ENCODE assay signal across 23 cellular contexts in the genomic region with DNA sequence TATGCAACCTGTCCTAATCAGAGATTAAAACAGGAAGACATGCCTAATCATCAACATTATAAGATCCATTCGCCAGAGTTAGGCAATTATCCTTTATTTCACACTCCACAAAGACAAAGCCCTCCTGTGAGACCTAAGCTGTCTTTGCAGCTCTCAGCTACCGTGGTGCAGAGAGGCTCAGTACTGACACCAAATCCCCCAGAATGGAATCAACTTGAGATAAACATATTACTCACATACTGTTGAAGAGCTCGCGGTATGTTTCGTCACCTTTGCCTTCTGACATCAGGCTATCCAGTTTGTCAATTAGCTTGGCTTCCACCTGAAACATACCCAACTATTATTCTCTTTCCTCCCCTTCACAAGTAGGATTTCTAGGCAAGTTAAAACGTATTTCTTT.
DNase-seq lines count a peak whose midpoint lies in the region; ATAC-seq and TF ChIP-seq lines count a peak whose summit lies in the region.
"Had no signal": no experiment of that assay in that cellular context is flagged by ENCODE, and none has a peak within 500 bp of the region (broad histone marks: within the 10 kb centered on the region; RNA-seq: fewer than 3 reads in every experiment).

No MANE protein-coding gene starts in this region.

- H3K36me3 ChIP-seq in GM23338 (ENCODE audit: insufficient read depth): no peaks in the 10 kb centered on the region
- no peaks in the 10 kb centered on the region for H3K36me3 ChIP-seq in testis (ENCODE audit: low read depth, missing control alignments)
- H3K36me3 ChIP-seq: ovary had no signal

- no peak overlapping the region for H3K27ac ChIP-seq in GM23338 (ENCODE audit: low read depth)
- no peak overlapping the region for H3K27ac ChIP-seq in testis
- no peak overlapping the region for H3K27ac ChIP-seq in RWPE1
- H3K27ac ChIP-seq: ovary, skin epidermis, tibial nerve had no signal

- H3K27ac Mint-ChIP-seq in GM23338 (no peak overlapping the region), mesothelial cell of epicardium (peak overlapping the region; percentile 36)
- H3K27ac Mint-ChIP-seq: activated CD8-positive, alpha-beta memory T cell treated with anti-CD3 and anti-CD28 coated beads, Interleukin-2, amount 10 ng/mL, durations not matched to agents 7 days and 5 days; B cell; dendritic cell treated with granulocyte-macrophage colony-stimulating factor and Interleukin-4, amounts not matched to agents 40 ng/mL and 50 ng/mL, for 4 days had no signal

- no peak overlapping the region for H3K4me3 ChIP-seq in GM23338
- no peak overlapping the region for H3K4me3 ChIP-seq in cardiac fibroblast (replicated peaks in 1 of 2; ENCODE audit: low read depth in 2 of 2, low read length in 2 of 2)
- no peak overlapping the region for H3K4me3 ChIP-seq in testis
- H3K4me3 ChIP-seq: ovary, skin epidermis, tibial nerve had no signal

- no peak overlapping the region for H2AFZ ChIP-seq in GM23338

- H3K36me3 Mint-ChIP-seq in GM23338 (ENCODE audit: low read depth) (peaks cover 12% of the 10 kb centered on the region; the same call in 2 of the 3 replicates), mesothelial cell of epicardium (peaks cover 15% of the 10 kb centered on the region)
- H3K36me3 Mint-ChIP-seq: activated CD8-positive, alpha-beta memory T cell treated with anti-CD3 and anti-CD28 coated beads, Interleukin-2, amount 10 ng/mL, durations not matched to agents 7 days and 5 days had no signal

- H3K27me3 Mint-ChIP-seq in GM23338 (ENCODE audit: insufficient read depth, low read depth, poor library complexity) (peaks cover 1% of the 10 kb centered on the region), mesothelial cell of epicardium (ENCODE audit: low read depth) (no peaks in the 10 kb centered on the region)
- H3K27me3 Mint-ChIP-seq: activated CD8-positive, alpha-beta memory T cell treated with anti-CD3 and anti-CD28 coated beads, Interleukin-2, amount 10 ng/mL, durations not matched to agents 7 days and 5 days; dendritic cell treated with granulocyte-macrophage colony-stimulating factor and Interleukin-4, amounts not matched to agents 40 ng/mL and 50 ng/mL, for 4 days had no signal

- intact Hi-C loops in testis (cut with DNase I; ENCODE audit: low total_unique reads): no loop called here
- intact Hi-C loops in posterior cingulate gyrus (cut with DNase I): no loop called here

- ATAC-seq in GM23338: peak; percentile 54; the same call in 2 of the 3 replicates
- ATAC-seq: activated CD4-positive, CD25-positive, alpha-beta regulatory T cell treated with anti-CD3 and anti-CD28 coated beads, Interleukin-2, amount 50 U/mL, for 24 hours; activated CD8-positive, alpha-beta memory T cell treated with anti-CD3 and anti-CD28 coated beads, Interleukin-2, amount 10 ng/mL, durations not matched to agents 7 days and 5 days; HCT116; left colon had no signal

- no peak overlapping the region for H3K4me2 ChIP-seq in GM23338

- DNase-seq in GM23338 (ENCODE audit: low spot score) (peak; percentile 9), NCI-H1436 (lab: John Stamatoyannopoulos, UW) (peak; percentile 63), cardiac fibroblast (ENCODE audit: low read depth in 2 of 2) (peak; percentile 19 to 24), mesothelial cell of epicardium (ENCODE audit: low spot score in 2 of 2, unreplicated experiment in 2 of 2) (no peak), testis (no peak), posterior cingulate gyrus (no peak), A172 (ENCODE audit: low spot score) (no peak), RWPE1 (ENCODE audit: low spot score) (no peak)
- DNase-seq: activated CD8-positive, alpha-beta memory T cell treated with anti-CD3 and anti-CD28 coated beads, Interleukin-2, amount 10 ng/mL, durations not matched to agents 7 days and 5 days; activated effector memory CD4-positive, alpha-beta T cell treated with anti-CD3 and anti-CD28 coated beads, Interleukin-2, amount 50 U/mL, for 16 hours; amniotic stem cell; DMS 273 treated with DMSO at 0.1 percent for 48 hours; Kasumi-1; left colon; ovary; SIG-M5; T-helper 2 cell had no signal

- H3K4me1 Mint-ChIP-seq in GM23338 (peaks cover 34% of the 10 kb centered on the region), mesothelial cell of epicardium (peaks cover 58% of the 10 kb centered on the region)
- H3K4me1 Mint-ChIP-seq: activated CD8-positive, alpha-beta memory T cell treated with anti-CD3 and anti-CD28 coated beads, Interleukin-2, amount 10 ng/mL, durations not matched to agents 7 days and 5 days; B cell had no signal

- no peaks in the 10 kb centered on the region; the same call in 1 of the 2 replicates for H3K9me2 ChIP-seq in GM23338 (ENCODE audit: insufficient read depth)

- CTCF ChIA-PET in RWPE1 (lab: Yijun Ruan, JAX): interaction anchor here (0.6 kb wide), 1 partner anchor 933 kb away, joined by 3 read pairs; no protein-coding TSS in a partner anchor

- no peak for TF ChIP-seq POLR2A in testis (IDR thresholded peaks at IDR 0.05)

- WGBS in testis, 2 donors: 75 to 79% methylated on average over 6 of the region's 6 CpGs

- POLR2A ChIA-PET in RWPE1 (lab: Yijun Ruan, JAX; ENCODE audit: low non-redundant PET): no interaction called here

- no peaks in the 10 kb centered on the region for H3K9me3 ChIP-seq in testis
- H3K9me3 ChIP-seq: ovary, tibial nerve had no signal

- H3K9me3 Mint-ChIP-seq in GM23338: no peaks in the 10 kb centered on the region
- no peaks in the 10 kb centered on the region for H3K9me3 Mint-ChIP-seq in mesothelial cell of epicardium

- H3K4me1 ChIP-seq in GM23338 (ENCODE audit: insufficient read depth): peaks cover 23% of the 10 kb centered on the region
- no peaks in the 10 kb centered on the region for H3K4me1 ChIP-seq in testis
- H3K4me1 ChIP-seq: tibial nerve had no signal

- H3K79me2 ChIP-seq in GM23338 (replicated peaks; ENCODE audit: insufficient read depth): no peaks in the 10 kb centered on the region

- no peaks in the 10 kb centered on the region for H4K20me1 ChIP-seq in GM23338 (replicated peaks; ENCODE audit: insufficient read depth)

- no peak overlapping the region for H3K4me3 Mint-ChIP-seq in GM23338
- no peak overlapping the region for H3K4me3 Mint-ChIP-seq in mesothelial cell of epicardium
- H3K4me3 Mint-ChIP-seq: activated CD8-positive, alpha-beta memory T cell treated with anti-CD3 and anti-CD28 coated beads, Interleukin-2, amount 10 ng/mL, durations not matched to agents 7 days and 5 days; B cell; dendritic cell treated with granulocyte-macrophage colony-stimulating factor and Interleukin-4, amounts not matched to agents 40 ng/mL and 50 ng/mL, for 4 days had no signal

- H3K27me3 ChIP-seq in GM23338 (ENCODE audit: insufficient read depth) (no peaks in the 10 kb centered on the region), testis (no peaks in the 10 kb centered on the region)
- H3K27me3 ChIP-seq: ovary, tibial nerve had no signal

- TF ChIP-seq CTCF in GM23338 (conservative IDR thresholded peaks at IDR 0.05; ENCODE audit: low read depth in 2 of 2): no peak
- no peak for TF ChIP-seq CTCF in cardiac fibroblast (IDR thresholded peaks at IDR 0.05; ENCODE audit: low read depth, low read length)
- no peak for TF ChIP-seq CTCF in mesothelial cell of epicardium (IDR thresholded peaks at IDR 0.05; ENCODE audit: unreplicated experiment)
- no peak for TF ChIP-seq CTCF in testis (IDR thresholded peaks at IDR 0.05)
- TF ChIP-seq CTCF in RWPE1 (conservative IDR thresholded peaks at IDR 0.05; ENCODE audit: low read depth): no peak

- H3F3A ChIP-seq in GM23338 (replicated peaks; ENCODE audit: low read depth): no peaks in the 10 kb centered on the region

TF ChIP-seq in GM23338, 12 proteins besides CTCF, POLR2A, EP300 and RAD21 (continues in another document):
- TF ChIP-seq EZH2phosphoT487 (IDR thresholded peaks at IDR 0.05; ENCODE audit: unreplicated experiment) (no peak), JUNB (IDR thresholded peaks at IDR 0.05; ENCODE audit: unreplicated experiment) (no peak), NANOG (IDR thresholded peaks at IDR 0.05; ENCODE audit: borderline replicate concordance) (no peak), POLR2AphosphoS5 (IDR thresholded peaks at IDR 0.05; ENCODE audit: low read depth) (no peak), STAT1 (IDR thresholded peaks at IDR 0.05; ENCODE audit: unreplicated experiment) (no peak), CREB1 (CRISPR knock-in tag; IDR thresholded peaks at IDR 0.05; ENCODE audit: low read depth) (no peak), ZNF114 (CRISPR knock-in tag; IDR thresholded peaks at IDR 0.05) (no peak)
- TF ChIP-seq, protein P1, sequence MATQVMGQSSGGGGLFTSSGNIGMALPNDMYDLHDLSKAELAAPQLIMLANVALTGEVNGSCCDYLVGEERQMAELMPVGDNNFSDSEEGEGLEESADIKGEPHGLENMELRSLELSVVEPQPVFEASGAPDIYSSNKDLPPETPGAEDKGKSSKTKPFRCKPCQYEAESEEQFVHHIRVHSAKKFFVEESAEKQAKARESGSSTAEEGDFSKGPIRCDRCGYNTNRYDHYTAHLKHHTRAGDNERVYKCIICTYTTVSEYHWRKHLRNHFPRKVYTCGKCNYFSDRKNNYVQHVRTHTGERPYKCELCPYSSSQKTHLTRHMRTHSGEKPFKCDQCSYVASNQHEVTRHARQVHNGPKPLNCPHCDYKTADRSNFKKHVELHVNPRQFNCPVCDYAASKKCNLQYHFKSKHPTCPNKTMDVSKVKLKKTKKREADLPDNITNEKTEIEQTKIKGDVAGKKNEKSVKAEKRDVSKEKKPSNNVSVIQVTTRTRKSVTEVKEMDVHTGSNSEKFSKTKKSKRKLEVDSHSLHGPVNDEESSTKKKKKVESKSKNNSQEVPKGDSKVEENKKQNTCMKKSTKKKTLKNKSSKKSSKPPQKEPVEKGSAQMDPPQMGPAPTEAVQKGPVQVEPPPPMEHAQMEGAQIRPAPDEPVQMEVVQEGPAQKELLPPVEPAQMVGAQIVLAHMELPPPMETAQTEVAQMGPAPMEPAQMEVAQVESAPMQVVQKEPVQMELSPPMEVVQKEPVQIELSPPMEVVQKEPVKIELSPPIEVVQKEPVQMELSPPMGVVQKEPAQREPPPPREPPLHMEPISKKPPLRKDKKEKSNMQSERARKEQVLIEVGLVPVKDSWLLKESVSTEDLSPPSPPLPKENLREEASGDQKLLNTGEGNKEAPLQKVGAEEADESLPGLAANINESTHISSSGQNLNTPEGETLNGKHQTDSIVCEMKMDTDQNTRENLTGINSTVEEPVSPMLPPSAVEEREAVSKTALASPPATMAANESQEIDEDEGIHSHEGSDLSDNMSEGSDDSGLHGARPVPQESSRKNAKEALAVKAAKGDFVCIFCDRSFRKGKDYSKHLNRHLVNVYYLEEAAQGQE (IDR thresholded peaks at IDR 0.05; ENCODE audit: unreplicated experiment): no peak

Comparison
In these comparisons a context has a peak if more than half of its experiments do, and no peak if none do; other contexts are left out.
1. DNase-seq: peak in GM23338 (single experiment), NCI-H1436 (single experiment) and cardiac fibroblast (2 of 2); none in mesothelial cell of epicardium (0 of 2), testis (single experiment), posterior cingulate gyrus (0 of 10), A172 (single experiment) and RWPE1 (single experiment).